18 cellular contexts compared by ENCODE assay signal in genomic region chr6:133854167-133854632, GRCh38. TPM values are rescaled to one million over a fixed set of nuclear protein-coding genes. Genes with fewer than 3 reads are reported as not detected.
DNase-seq lines count a peak whose midpoint lies in the region; ATAC-seq and TF ChIP-seq lines count a peak whose summit lies in the region.
"Had no signal": no experiment of that assay in that cellular context is flagged by ENCODE, and none has a peak within 500 bp of the region (broad histone marks: within the 10 kb centered on the region; RNA-seq: fewer than 3 reads in every experiment).

No MANE protein-coding gene starts in this region.

- intact Hi-C loops in left ventricle myocardium inferior (cut with micrococcal nuclease): no loop called here
- intact Hi-C loops in left cardiac atrium (cut with DNase I): no loop called here
- intact Hi-C loops in vagina (cut with DNase I): no loop called here

- no peak for TF ChIP-seq POLR2A in vagina (IDR thresholded peaks at IDR 0.05)

- H3K27ac Mint-ChIP-seq in brain: no peak overlapping the region

- H3K4me3 ChIP-seq in left ventricle myocardium inferior (peak overlapping the region; percentile 50), vagina (peak overlapping the region; percentile 8 to 12), WERI-Rb-1 (ENCODE audit: low read depth, low read length) (no peak overlapping the region)
- H3K4me3 ChIP-seq: GM12878, pancreas, uterus had no signal

- peak overlapping the region in 4 of 5 experiments; percentile 8 to 73 (median 42) for H3K4me3 Mint-ChIP-seq in brain
- H3K4me3 Mint-ChIP-seq: activated T-cell treated with anti-CD3 and anti-CD28 coated beads, Interleukin-2, amount 50 U/mL, for 4 hours had no signal

- TF ChIP-seq CTCF in left ventricle myocardium inferior (IDR thresholded peaks at IDR 0.05; ENCODE audit: borderline replicate concordance) (no peak), brain (conservative IDR thresholded peaks at IDR 0.05) (no peak), vagina (IDR thresholded peaks at IDR 0.05) (no peak), WERI-Rb-1 (IDR thresholded peaks at IDR 0.05; ENCODE audit: low read depth, low read length) (no peak)

- DNase-seq in left ventricle myocardium inferior (no peak), left cardiac atrium (no peak), kidney tubule cell (ENCODE audit: low spot score) (peak; percentile 1), vagina (ENCODE audit: extremely low spot score in 2 of 2) (no peak), SHP77 treated with DMSO at 0.1 percent for 48 hours (lab: John Stamatoyannopoulos, UW) (no peak), WERI-Rb-1 (no peak)
- DNase-seq: activated T-cell treated with anti-CD3 and anti-CD28 coated beads, Interleukin-2, amount 50 U/mL, for 4 hours; amygdala; DND-41; NCI-H2029 treated with DMSO at 0.1 percent for 48 hours; uterus had no signal

- H3K36me3 ChIP-seq in left ventricle myocardium inferior (no peaks in the 10 kb centered on the region), vagina (no peaks in the 10 kb centered on the region), WERI-Rb-1 (no peaks in the 10 kb centered on the region)
- H3K36me3 ChIP-seq: pancreas, uterus had no signal

- ATAC-seq in left cardiac atrium (no peak), HG03565 (IDR thresholded peaks at IDR 0.05; ENCODE audit: unreplicated experiment) (no peak)

- peaks cover 69% of the 10 kb centered on the region for H3K27me3 ChIP-seq in left ventricle myocardium inferior (ENCODE audit: low read depth)
- no peaks in the 10 kb centered on the region for H3K27me3 ChIP-seq in vagina
- H3K27me3 ChIP-seq in WERI-Rb-1 (ENCODE audit: insufficient read depth, low read depth, severe bottlenecking): peaks cover 70% of the 10 kb centered on the region

- peaks cover 14% of the 10 kb centered on the region for H3K4me1 Mint-ChIP-seq in brain

- H3K27ac ChIP-seq in left ventricle myocardium inferior (replicated peaks): no peak overlapping the region
- no peak overlapping the region for H3K27ac ChIP-seq in vagina
- H3K27ac ChIP-seq in WERI-Rb-1: no peak overlapping the region
- H3K27ac ChIP-seq: KMS-11, pancreas, uterus had no signal

- H3K36me3 Mint-ChIP-seq in brain: no peaks in the 10 kb centered on the region

- H3K9me3 ChIP-seq in left ventricle myocardium inferior (replicated peaks): peaks cover 3% of the 10 kb centered on the region
- H3K9me3 ChIP-seq in vagina: no peaks in the 10 kb centered on the region
- H3K9me3 ChIP-seq in WERI-Rb-1 (ENCODE audit: severe bottlenecking): peaks cover 6% of the 10 kb centered on the region
- H3K9me3 ChIP-seq: pancreas, uterus had no signal

- H3K27me3 Mint-ChIP-seq in brain: peaks cover 76% of the 10 kb centered on the region

- H3K4me1 ChIP-seq in left ventricle myocardium inferior (peaks cover 7% of the 10 kb centered on the region), vagina (no peaks in the 10 kb centered on the region)
- H3K4me1 ChIP-seq: pancreas, uterus had no signal

- H3K9me3 Mint-ChIP-seq in brain: peaks cover 2 to 12% (median 8%) of the 10 kb centered on the region in 5 experiments

RNA-seq across cellular contexts. Expression of gene TCF21, which starts 34.7 kb away (rescaled TPM):
- total RNA-seq in left ventricle myocardium inferior: 5.3 TPM
- total RNA-seq in left cardiac atrium: 10 to 100 TPM in 1 of 2 donors, 1 to 10 TPM in 1; 7.8 to 18.2 TPM
- polyA plus RNA-seq in brain (ENCODE audit: insufficient read depth, low read depth, low replicate concordance): not detected
- total RNA-seq in vagina: 12.5 TPM
- total RNA-seq: frontal cortex, lung microvascular endothelial cell had no signal
- polyA plus RNA-seq: GM12878 had no signal
